Comparison of ENCODE assay signal across 8 cellular contexts in genomic region chr20:20003088-20003954, GRCh38. TPM values are rescaled to one million over a fixed set of nuclear protein-coding genes. Genes with fewer than 3 reads are reported as not detected.
A peak's percentile ranks its signal among the peaks of the same experiment; 100 is the strongest.
DNase-seq lines count a peak whose midpoint lies in the region; ATAC-seq and TF ChIP-seq lines count a peak whose summit lies in the region.

No MANE protein-coding gene starts in this region.

- TF ChIP-seq CTCF in fibroblast of mammary gland (conservative IDR thresholded peaks at IDR 0.05; ENCODE audit: control insufficient read depth, insufficient read depth, low read depth, low read length) (no peak), lower leg skin (IDR thresholded peaks at IDR 0.05) (no peak)

- H3K4me2 ChIP-seq in trophoblast cell (ENCODE audit: low read length), result no peak overlapping the region

- H3K9ac ChIP-seq in trophoblast cell (ENCODE audit: low read length), result no peak overlapping the region

- no peaks in the 10 kb centered on the region for H3K27me3 ChIP-seq in trophoblast cell (ENCODE audit: insufficient read depth, low read length)

- H3K4me3 ChIP-seq in fibroblast of mammary gland (ENCODE audit: control insufficient read depth, low read depth, low read length) (no peak overlapping the region), trophoblast cell (ENCODE audit: low read depth, low read length) (no peak overlapping the region), lower leg skin (ENCODE audit: low read depth, poor library complexity, severe bottlenecking) (no peak overlapping the region)

- no peak overlapping the region for H3K4ac ChIP-seq in trophoblast cell (ENCODE audit: low read depth, low read length)

- no peak overlapping the region for H2BK5ac ChIP-seq in trophoblast cell (ENCODE audit: low read depth, low read length, poor library complexity)

- H3K79me2 ChIP-seq in trophoblast cell (ENCODE audit: control insufficient read depth, insufficient read depth, low read length, poor library complexity), result no peaks in the 10 kb centered on the region

- peak; percentile 69 for DNase-seq in RPMI7951 (ENCODE audit: low read depth)
- peak; percentile 75 for DNase-seq in fibroblast of mammary gland (ENCODE audit: low read depth)
- DNase-seq in trophoblast cell, result peak; percentile 24 to 59
- DNase-seq in lower leg skin (ENCODE audit: low spot score in 2 of 2), result no peak
- DNase-seq in foreskin melanocyte, result no peak

- no peak for TF ChIP-seq POLR2A in lower leg skin (IDR thresholded peaks at IDR 0.05)

- ATAC-seq in GM18511 (IDR thresholded peaks at IDR 0.05; ENCODE audit: unreplicated experiment), result peak; percentile 72
- no peak for ATAC-seq in GM19035 (IDR thresholded peaks at IDR 0.05; ENCODE audit: unreplicated experiment)
- ATAC-seq in GM18519 (IDR thresholded peaks at IDR 0.05; ENCODE audit: low FRiP score, unreplicated experiment), result no peak

- H3K9me3 ChIP-seq in trophoblast cell (ENCODE audit: insufficient read depth, low read depth, low read length), result no peaks in the 10 kb centered on the region

- H3K79me1 ChIP-seq in trophoblast cell (ENCODE audit: low read length), result no peaks in the 10 kb centered on the region

- H2AK5ac ChIP-seq in trophoblast cell (ENCODE audit: low read length), result no peak overlapping the region

- no peak overlapping the region for H3K14ac ChIP-seq in trophoblast cell (ENCODE audit: low read length)

- H2BK12ac ChIP-seq in trophoblast cell (ENCODE audit: low read length), result no peak overlapping the region

- intact Hi-C loops in lower leg skin (cut with DNase I; ENCODE audit: low total_unique reads), result no loop called here

- no CpG with 5 or more reads among the region's 23 CpGs for WGBS in trophoblast cell (ENCODE audit: extremely low coverage, insufficient coverage, insufficient read length)
- WGBS in lower leg skin, 2 donors, result 30 to 32% methylated on average over 23 of the region's 23 CpGs

- H2BK120ac ChIP-seq in trophoblast cell (ENCODE audit: insufficient read depth, low read length, poor library complexity), result no peak overlapping the region

- no peak overlapping the region for H3K27ac ChIP-seq in trophoblast cell (ENCODE audit: low read depth, low read length)

- H3K18ac ChIP-seq in trophoblast cell (ENCODE audit: low read length), result no peak overlapping the region

- no peak overlapping the region for H4K8ac ChIP-seq in trophoblast cell (ENCODE audit: low read depth, low read length)

- no peaks in the 10 kb centered on the region for H3K4me1 ChIP-seq in trophoblast cell (ENCODE audit: control insufficient read depth in 1 of 2, insufficient read depth in 2 of 2, low read length in 2 of 2)

- H3K23ac ChIP-seq in trophoblast cell (ENCODE audit: low read length), result no peak overlapping the region

- H2AFZ ChIP-seq in trophoblast cell (ENCODE audit: insufficient read depth, low read length, poor library complexity), result no peak overlapping the region

- no peak overlapping the region for H4K91ac ChIP-seq in trophoblast cell (ENCODE audit: low read depth, low read length)

- H4K12ac ChIP-seq in trophoblast cell (ENCODE audit: low read depth, low read length), result no peak overlapping the region

- H3K36me3 ChIP-seq in trophoblast cell (ENCODE audit: control insufficient read depth in 1 of 2, insufficient read depth in 2 of 2, low read length in 2 of 2), result peaks cover 20 to 32% of the 10 kb centered on the region in 2 experiments

RNA-seq across cellular contexts. Expression of gene NAA20, which starts 13.8 kb away (rescaled TPM):
- total RNA-seq in RPMI7951 (2014; rRNA removed; shearing (Covaris generic)), result 156 and 167 TPM in 2 replicates
- polyA plus RNA-seq in trophoblast cell (2013), result 42.9 and 45.3 TPM in 2 replicates
- total RNA-seq in lower leg skin, result 10 to 100 TPM; 27.2 to 38.4 (median 33.1) TPM

RNA-seq across cellular contexts. Expression of gene CRNKL1, which starts 48.9 kb away (rescaled TPM):
- total RNA-seq in RPMI7951 (2014; rRNA removed; shearing (Covaris generic)), result 41.7 and 49.7 TPM in 2 replicates
- 17.1 and 17.8 TPM in 2 replicates for polyA plus RNA-seq in trophoblast cell (2013)
- total RNA-seq in lower leg skin, result 10 to 100 TPM; 19.5 to 25.3 (median 20.7) TPM

RNA-seq across cellular contexts. Expression of gene CFAP61, which starts 49.0 kb away (rescaled TPM):
- 0.12 TPM in 1 of 2 replicates, not detected in the other for total RNA-seq in RPMI7951 (2014; rRNA removed; shearing (Covaris generic))
- polyA plus RNA-seq in trophoblast cell (2013), result 0.14 TPM in 1 of 2 replicates, not detected in the other
- 1 to 10 TPM in 2 of 4 donors, under 1 TPM in 2; 0.19 to 1.4 (median 1.1) TPM for total RNA-seq in lower leg skin

Comparison
In these comparisons a context has a peak if more than half of its experiments do, and no peak if none do; other contexts are left out.
1. DNase-seq: peak in RPMI7951 (single experiment), fibroblast of mammary gland (single experiment) and trophoblast cell (2 of 2); none in lower leg skin (0 of 2) and foreskin melanocyte (single experiment).